ENCODE assay signal across 16 cellular contexts in genomic region chr5:59620535-59621212, GRCh38.
DNase-seq lines count a peak whose midpoint lies in the region; ATAC-seq and TF ChIP-seq lines count a peak whose summit lies in the region.
"Had no signal": no experiment of that assay in that cellular context is flagged by ENCODE, and none has a peak within 500 bp of the region (broad histone marks: within the 10 kb centered on the region; RNA-seq: fewer than 3 reads in every experiment).

No MANE protein-coding gene starts in this region.

- H3K4me3 Mint-ChIP-seq in natural killer cell treated with Interleukin-12 subunit alpha and Interleukin-12 subunit beta and Interleukin-15 and Interleukin-18, amount 100 ng/mL, for 72 hours, result peak overlapping the region; percentile 11
- no peak overlapping the region for H3K4me3 Mint-ChIP-seq in natural killer cell
- peak overlapping the region in 1 of 2 donors; percentile 2 for H3K4me3 Mint-ChIP-seq in stimulated activated naive B cell treated with anti-CD40 and anti-IgM and Interleukin-4, amounts not matched to agents 10 μg/mL and 1 μg/mL and 100 μg/mL, for 72 hours
- H3K4me3 Mint-ChIP-seq: activated naive CD4-positive, alpha-beta T cell treated with anti-CD3 and anti-CD28 coated beads, Interleukin-2, amount 50 U/mL, for 24 hours had no signal

- peaks cover 20 to 33% of the 10 kb centered on the region in 2 donors for H3K4me1 Mint-ChIP-seq in natural killer cell treated with Interleukin-12 subunit alpha and Interleukin-12 subunit beta and Interleukin-15 and Interleukin-18, amount 100 ng/mL, for 72 hours (ENCODE audit: low read depth in 2 of 2)
- H3K4me1 Mint-ChIP-seq in natural killer cell, result peaks cover 7 to 10% of the 10 kb centered on the region in 2 donors
- H3K4me1 Mint-ChIP-seq in stimulated activated naive B cell treated with anti-CD40 and anti-IgM and Interleukin-4, amounts not matched to agents 10 μg/mL and 1 μg/mL and 100 μg/mL, for 72 hours, result peaks cover 23 to 26% of the 10 kb centered on the region in 2 donors
- H3K4me1 Mint-ChIP-seq: activated naive CD4-positive, alpha-beta T cell treated with anti-CD3 and anti-CD28 coated beads, Interleukin-2, amount 50 U/mL, for 24 hours had no signal

- intact Hi-C loops in natural killer cell (cut with micrococcal nuclease), result no loop called here

- H3K9me3 Mint-ChIP-seq in natural killer cell treated with Interleukin-12 subunit alpha and Interleukin-12 subunit beta and Interleukin-15 and Interleukin-18, amount 100 ng/mL, for 72 hours, result peaks cover 3% of the 10 kb centered on the region
- no peaks in the 10 kb centered on the region for H3K9me3 Mint-ChIP-seq in natural killer cell
- no peaks in the 10 kb centered on the region for H3K9me3 Mint-ChIP-seq in stimulated activated naive B cell treated with anti-CD40 and anti-IgM and Interleukin-4, amounts not matched to agents 10 μg/mL and 1 μg/mL and 100 μg/mL, for 72 hours

- H3K27me3 Mint-ChIP-seq in natural killer cell treated with Interleukin-12 subunit alpha and Interleukin-12 subunit beta and Interleukin-15 and Interleukin-18, amount 100 ng/mL, for 72 hours, result no peaks in the 10 kb centered on the region
- peaks cover 0 to 9% of the 10 kb centered on the region in 2 donors for H3K27me3 Mint-ChIP-seq in natural killer cell (ENCODE audit: low read depth in 2 of 2)
- H3K27me3 Mint-ChIP-seq in stimulated activated naive B cell treated with anti-CD40 and anti-IgM and Interleukin-4, amounts not matched to agents 10 μg/mL and 1 μg/mL and 100 μg/mL, for 72 hours, result no peaks in the 10 kb centered on the region
- H3K27me3 Mint-ChIP-seq: activated naive CD4-positive, alpha-beta T cell treated with anti-CD3 and anti-CD28 coated beads, Interleukin-2, amount 50 U/mL, for 24 hours had no signal

- H3K27ac Mint-ChIP-seq in natural killer cell treated with Interleukin-12 subunit alpha and Interleukin-12 subunit beta and Interleukin-15 and Interleukin-18, amount 100 ng/mL, for 72 hours, result peak overlapping the region; percentile 20 to 53
- H3K27ac Mint-ChIP-seq in natural killer cell, result no peak overlapping the region
- H3K27ac Mint-ChIP-seq in stimulated activated naive B cell treated with anti-CD40 and anti-IgM and Interleukin-4, amounts not matched to agents 10 μg/mL and 1 μg/mL and 100 μg/mL, for 72 hours, result no peak overlapping the region
- H3K27ac Mint-ChIP-seq: activated naive CD4-positive, alpha-beta T cell treated with anti-CD3 and anti-CD28 coated beads, Interleukin-2, amount 50 U/mL, for 24 hours had no signal

- DNase-seq in natural killer cell treated with Interleukin-12 subunit alpha and Interleukin-12 subunit beta and Interleukin-15 and Interleukin-18, amount 100 ng/mL, for 72 hours (ENCODE audit: low spot score), result no peak
- DNase-seq in natural killer cell (no peak), astrocyte of the hippocampus (ENCODE audit: low read depth, low spot score) (peak; percentile 51), SW480 (ENCODE audit: low spot score) (no peak)
- DNase-seq in stimulated activated naive B cell treated with anti-CD40 and anti-IgM and Interleukin-4, amounts not matched to agents 10 μg/mL and 1 μg/mL and 100 μg/mL, for 72 hours, result no peak
- DNase-seq: activated CD4-positive, alpha-beta T cell treated with anti-CD3 and anti-CD28 coated beads for 4 hours; Calu3; effector CD4-positive, alpha-beta T cell; right lobe of liver; Right ventricle myocardium superior; stimulated activated CD4-positive, alpha-beta T cell treated with anti-CD3 and anti-CD28 coated beads, Interleukin-2, amount 100 ng/mL, for 24 hours; T-helper 9 cell had no signal

- H3K36me3 Mint-ChIP-seq in natural killer cell treated with Interleukin-12 subunit alpha and Interleukin-12 subunit beta and Interleukin-15 and Interleukin-18, amount 100 ng/mL, for 72 hours, result peaks cover 10% of the 10 kb centered on the region
- H3K36me3 Mint-ChIP-seq in natural killer cell, result no peaks in the 10 kb centered on the region
- peaks cover 3 to 4% of the 10 kb centered on the region in 2 donors for H3K36me3 Mint-ChIP-seq in stimulated activated naive B cell treated with anti-CD40 and anti-IgM and Interleukin-4, amounts not matched to agents 10 μg/mL and 1 μg/mL and 100 μg/mL, for 72 hours
- H3K36me3 Mint-ChIP-seq: activated naive CD4-positive, alpha-beta T cell treated with anti-CD3 and anti-CD28 coated beads, Interleukin-2, amount 50 U/mL, for 24 hours had no signal

- peak; percentile 31 to 40 for ATAC-seq in natural killer cell treated with Interleukin-12 subunit alpha and Interleukin-12 subunit beta and Interleukin-15 and Interleukin-18, amount 100 ng/mL, for 72 hours
- ATAC-seq in natural killer cell (no peak), HG03025 (IDR thresholded peaks at IDR 0.05; ENCODE audit: low FRiP score, unreplicated experiment) (peak; percentile 61), HG03565 (IDR thresholded peaks at IDR 0.05; ENCODE audit: unreplicated experiment) (no peak), GM19463 (IDR thresholded peaks at IDR 0.05; ENCODE audit: unreplicated experiment) (no peak)
- peak; percentile 71 to 76 for ATAC-seq in stimulated activated naive B cell treated with anti-CD40 and anti-IgM and Interleukin-4, amounts not matched to agents 10 μg/mL and 1 μg/mL and 100 μg/mL, for 72 hours (replicated peaks)
- ATAC-seq: right lobe of liver had no signal

- no peak for TF ChIP-seq CTCF in natural killer cell (IDR thresholded peaks at IDR 0.05)

Comparison
In these comparisons a context has a peak if more than half of its experiments do, and no peak if none do; other contexts are left out.
1. ATAC-seq: peak in natural killer cell treated with Interleukin-12 subunit alpha and Interleukin-12 subunit beta and Interleukin-15 and Interleukin-18, amount 100 ng/mL, for 72 hours (2 of 2), HG03025 (single experiment) and stimulated activated naive B cell treated with anti-CD40 and anti-IgM and Interleukin-4, amounts not matched to agents 10 μg/mL and 1 μg/mL and 100 μg/mL, for 72 hours (2 of 2); none in natural killer cell (0 of 3), HG03565 (single experiment) and GM19463 (single experiment).
2. H3K27ac Mint-ChIP-seq: peak in natural killer cell treated with Interleukin-12 subunit alpha and Interleukin-12 subunit beta and Interleukin-15 and Interleukin-18, amount 100 ng/mL, for 72 hours (2 of 2); none in natural killer cell (0 of 2) and stimulated activated naive B cell treated with anti-CD40 and anti-IgM and Interleukin-4, amounts not matched to agents 10 μg/mL and 1 μg/mL and 100 μg/mL, for 72 hours (single experiment).